Comparison of ENCODE assay signal across 19 cellular contexts in genomic region chr7:2379161-2379560, GRCh38.
"Had no signal": no experiment of that assay in that cellular context is flagged by ENCODE, and none has a peak within 500 bp of the region (broad histone marks: within the 10 kb centered on the region; RNA-seq: fewer than 3 reads in every experiment).

No MANE protein-coding gene starts in this region.

- DNase-seq: dorsolateral prefrontal cortex; effector CD4-positive, alpha-beta T cell; hypothalamus; left ventricle myocardium superior; lower lobe of right lung; natural killer cell; occipital lobe; ovary; posterior cingulate gyrus; psoas muscle; sigmoid colon; stimulated activated CD4-positive, alpha-beta T cell treated with anti-CD3 and anti-CD28 coated beads, Interleukin-2, amount 100 ng/mL, for 24 hours; stimulated activated CD4-positive, alpha-beta T cell treated with anti-CD3 and anti-CD28 coated beads, Interleukin-4, amount 100 ng/mL, for 24 hours; stimulated activated naive CD4-positive, alpha-beta T cell treated with Interleukin-2 at 50 U/mL for 16 hours; substantia nigra; testis; tibial artery had no signal

- H3K9me3 Mint-ChIP-seq: natural killer cell; stimulated activated effector memory CD8-positive, alpha-beta T cell treated with anti-CD3 and anti-CD28 coated beads, Interleukin-12 subunit alpha, Interleukin-12 subunit beta, amount 100 ng/mL, for 72 hours; type B pancreatic cell had no signal

- H3K27me3 Mint-ChIP-seq: type B pancreatic cell had no signal

- H3K27ac Mint-ChIP-seq: type B pancreatic cell had no signal

- ATAC-seq: left ventricle myocardium superior; lower lobe of right lung; stimulated activated effector memory CD8-positive, alpha-beta T cell treated with anti-CD3 and anti-CD28 coated beads, Interleukin-12 subunit alpha, Interleukin-12 subunit beta, amount 100 ng/mL, for 72 hours had no signal

- H3K4me3 Mint-ChIP-seq: natural killer cell; stimulated activated effector memory CD8-positive, alpha-beta T cell treated with anti-CD3 and anti-CD28 coated beads, Interleukin-12 subunit alpha, Interleukin-12 subunit beta, amount 100 ng/mL, for 72 hours; type B pancreatic cell had no signal
